1 cellular context compared by ENCODE assay signal in genomic region chr16:25066747-25067631, GRCh38.
TF ChIP-seq lines count a peak whose summit lies in the region.

No MANE protein-coding gene starts in this region.

TF ChIP-seq in K562, 482 proteins besides CTCF, POLR2A, EP300 and RAD21 (continued from another document):
- peak; percentile 82 for TF ChIP-seq ETS1 (conservative IDR thresholded peaks at IDR 0.05; ENCODE audit: control insufficient read depth, low read depth, low read length)
- peak; percentile 53; the same call in 1 of the 2 replicates for TF ChIP-seq NKRF (IDR thresholded peaks at IDR 0.05; ENCODE audit: borderline replicate concordance)
- peak; percentile 4 for TF ChIP-seq NEUROD1 (IDR thresholded peaks at IDR 0.05; ENCODE audit: borderline replicate concordance, low read depth, low read length, partially characterized antibody)
- TF ChIP-seq CBFA2T3 (IDR thresholded peaks at IDR 0.05), result 0 out of 2 replicates have a peak, but pooled peaks have one; percentile 4
- TF ChIP-seq ZNF354B (CRISPR knock-in tag; IDR thresholded peaks at IDR 0.05), result no peak
- TF ChIP-seq GTF2F1 (IDR thresholded peaks at IDR 0.05; ENCODE audit: low read depth, low read length), result no peak
- TF ChIP-seq RBM25 (IDR thresholded peaks at IDR 0.05; ENCODE audit: low read depth, low read length, severe bottlenecking), result no peak
- peak; percentile 18; the same call in 1 of the 2 replicates for TF ChIP-seq EP400 (IDR thresholded peaks at IDR 0.05)
- peak; percentile 78 for TF ChIP-seq TAF1 (IDR thresholded peaks at IDR 0.05; ENCODE audit: control insufficient read depth, extremely low read depth, insufficient read depth, low read length, severe bottlenecking)
- TF ChIP-seq ZBTB2 (IDR thresholded peaks at IDR 0.05), result no peak
- peak; percentile 86 for TF ChIP-seq ZFX (CRISPR knock-in tag; IDR thresholded peaks at IDR 0.05)
- TF ChIP-seq ZBTB7A (IDR thresholded peaks at IDR 0.05; ENCODE audit: borderline replicate concordance, control insufficient read depth, low read depth, low read length), result peak; percentile 86; the same call in 1 of the 2 replicates
- peak; percentile 37 for TF ChIP-seq PHF20 (IDR thresholded peaks at IDR 0.05; ENCODE audit: partially characterized antibody)
- TF ChIP-seq SMAD4 (CRISPR knock-in tag; conservative IDR thresholded peaks at IDR 0.05), result peak; percentile 47
- TF ChIP-seq RBBP5 (IDR thresholded peaks at IDR 0.05; ENCODE audit: borderline replicate concordance, insufficient read depth, low read length, poor library complexity, severe bottlenecking), result peak; percentile 75
- peak; percentile 55; the same call in 1 of the 2 replicates for TF ChIP-seq MGA (IDR thresholded peaks at IDR 0.05)
- TF ChIP-seq HDGF (IDR thresholded peaks at IDR 0.05), result 0 out of 2 replicates have a peak, but pooled peaks have one; percentile 43
- no peak for TF ChIP-seq CHD2 (IDR thresholded peaks at IDR 0.05; ENCODE audit: low read depth, low read length)
- peak in 1 of 2 experiments; percentile 60; a peak in 2 of 4 replicates for TF ChIP-seq NONO (IDR thresholded peaks at IDR 0.05; ENCODE audit: low read depth in 2 of 2, low read length in 1 of 2)
- TF ChIP-seq NRF1 (conservative IDR thresholded peaks at IDR 0.05 in 1 of 2, IDR thresholded peaks at IDR 0.05 in 1 of 2), result peak in 1 of 2 experiments; percentile 30; a peak in 1 of 4 replicates
- TF ChIP-seq ZNF830 (CRISPR knock-in tag; IDR thresholded peaks at IDR 0.05), result 0 out of 2 replicates have a peak, but pooled peaks have one; percentile 49
- TF ChIP-seq CCNT2 (IDR thresholded peaks at IDR 0.05; ENCODE audit: borderline replicate concordance, extremely low read depth, insufficient read length, low read depth, low read length), result peak; percentile 28
- TF ChIP-seq ATF7 (IDR thresholded peaks at IDR 0.05), result peak; percentile 50; the same call in 1 of the 2 replicates
- peak; percentile 69; the same call in 1 of the 2 replicates for TF ChIP-seq ZBTB1 (CRISPR knock-in tag; IDR thresholded peaks at IDR 0.05; ENCODE audit: borderline replicate concordance, low read depth)
- TF ChIP-seq PTBP1 (IDR thresholded peaks at IDR 0.05; ENCODE audit: low read depth, low read length), result no peak
- peak; percentile 4; the same call in 1 of the 2 replicates for TF ChIP-seq TAL1 (IDR thresholded peaks at IDR 0.05)
TF ChIP-seq in K562: peak in this region for 81.
